Comparison of ENCODE assay signal across 10 cellular contexts in the genomic region with DNA sequence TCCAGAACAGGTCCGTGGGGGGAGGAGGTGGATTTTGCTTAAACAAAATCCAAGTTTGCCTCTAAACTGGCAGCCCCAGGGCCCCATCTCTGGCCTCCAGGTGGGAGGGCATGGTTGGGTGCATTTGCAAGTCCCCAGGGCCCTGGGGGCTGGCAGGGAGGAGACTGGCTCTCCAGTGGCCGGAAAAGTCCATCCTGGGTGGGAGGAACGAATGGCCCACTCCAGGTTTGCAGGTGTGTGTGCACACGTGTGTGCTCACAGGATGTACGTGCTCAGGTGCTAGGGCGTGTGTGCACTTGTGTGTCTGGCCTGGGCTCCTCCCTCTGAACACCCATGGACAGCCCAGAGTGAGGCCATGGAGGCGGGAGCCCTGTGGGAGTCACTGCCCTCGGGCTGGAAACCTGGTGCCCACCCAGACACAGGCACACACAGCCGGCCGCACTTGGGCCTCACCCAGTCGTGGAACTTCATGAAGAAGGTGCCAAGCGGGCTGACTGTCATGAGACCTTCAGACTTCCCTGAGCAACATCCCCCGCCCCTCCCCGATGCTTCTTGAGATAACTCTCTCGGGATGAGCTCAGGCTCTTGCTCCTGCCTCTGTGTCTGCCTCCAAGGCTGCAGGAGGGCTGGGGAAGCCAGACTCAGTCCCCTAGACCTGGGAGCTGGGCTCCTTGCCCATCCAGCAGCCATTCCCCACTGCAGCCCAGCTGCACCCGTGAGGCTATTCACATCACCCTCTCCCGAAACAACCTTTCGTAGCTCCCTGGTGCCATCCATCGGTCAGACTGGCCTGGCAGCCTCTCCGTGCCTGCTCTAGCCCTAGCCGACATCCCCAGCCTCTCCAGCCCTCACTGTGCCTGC. TPM values are rescaled to one million over a fixed set of nuclear protein-coding genes. Genes with fewer than 3 reads are reported as not detected.
A peak's percentile ranks its signal among the peaks of the same experiment; 100 is the strongest.
DNase-seq lines count a peak whose midpoint lies in the region; ATAC-seq and TF ChIP-seq lines count a peak whose summit lies in the region.
"Had no signal": no experiment of that assay in that cellular context is flagged by ENCODE, and none has a peak within 500 bp of the region (broad histone marks: within the 10 kb centered on the region; RNA-seq: fewer than 3 reads in every experiment).

No MANE protein-coding gene starts in this region.

- H3K4me1 ChIP-seq in colonic mucosa, result peaks cover 27% of the 10 kb centered on the region

- peak overlapping the region; percentile 42 for H3K4me3 ChIP-seq in AG04449 (ENCODE audit: low read depth, low read length)
- no peak overlapping the region for H3K4me3 ChIP-seq in LNCaP clone FGC (ENCODE audit: low read depth, low read length)
- no peak overlapping the region for H3K4me3 ChIP-seq in colonic mucosa

- H3K4me3 Mint-ChIP-seq in mesothelial cell of epicardium, result peak overlapping the region; percentile 61

- no peaks in the 10 kb centered on the region for H3K9me3 Mint-ChIP-seq in mesothelial cell of epicardium

- ATAC-seq in HG03135 (IDR thresholded peaks at IDR 0.05; ENCODE audit: unreplicated experiment), result no peak
- no peak for ATAC-seq in GM18511 (IDR thresholded peaks at IDR 0.05; ENCODE audit: unreplicated experiment)

- no peaks in the 10 kb centered on the region for H3K36me3 ChIP-seq in colonic mucosa

- DNase-seq in AG04449 (ENCODE audit: low read depth, low spot score), result no peak
- DNase-seq in LNCaP clone FGC (ENCODE audit: low read depth), result no peak
- peak; percentile 60 for DNase-seq in colonic mucosa
- DNase-seq in mesothelial cell of epicardium (ENCODE audit: low spot score in 2 of 2, unreplicated experiment in 2 of 2), result no peak
- no peak for DNase-seq in stimulated activated naive CD4-positive, alpha-beta T cell (lab: John Stamatoyannopoulos, UW)
- no peak for DNase-seq in HuH-7.5 (ENCODE audit: low spot score)
- DNase-seq: GF-D8, T-helper 2 cell had no signal

- intact Hi-C loops in colonic mucosa (cut with DNase I), result no loop called here

- TF ChIP-seq CTCF in AG04449 (IDR thresholded peaks at IDR 0.05; ENCODE audit: insufficient read depth, low read length, missing control alignments) (no peak), LNCaP clone FGC (IDR thresholded peaks at IDR 0.05; ENCODE audit: control insufficient read depth, extremely low read depth, insufficient read depth) (peak; percentile 57), colonic mucosa (IDR thresholded peaks at IDR 0.05) (no peak), mesothelial cell of epicardium (IDR thresholded peaks at IDR 0.05; ENCODE audit: unreplicated experiment) (no peak)

- H3K27me3 Mint-ChIP-seq in mesothelial cell of epicardium (ENCODE audit: low read depth), result no peaks in the 10 kb centered on the region

- peaks cover 15% of the 10 kb centered on the region for H3K27me3 ChIP-seq in colonic mucosa

- H3K36me3 Mint-ChIP-seq in mesothelial cell of epicardium, result no peaks in the 10 kb centered on the region

- peak overlapping the region; percentile 15 to 28 for H3K9ac ChIP-seq in colonic mucosa (ENCODE audit: low read depth in 2 of 2, low read length in 2 of 2)

- H3K27ac ChIP-seq in colonic mucosa, result peak overlapping the region; percentile 1

- CTCF ChIA-PET in AG04449 (lab: Yijun Ruan, JAX), result interaction anchor here (1.2 to 11.8 kb wide), 4 partner anchors 9 to 118 kb away, joined by 4 to 383 read pairs (median 6); no protein-coding TSS in a partner anchor

- H3K4me1 Mint-ChIP-seq in mesothelial cell of epicardium, result peaks cover 18% of the 10 kb centered on the region

- peak overlapping the region; percentile 56 for H3K27ac Mint-ChIP-seq in mesothelial cell of epicardium

- POLR2A ChIA-PET in AG04449 (lab: Yijun Ruan, JAX), result interaction anchor here (1.9 kb wide), 1 partner anchor 34 kb away, joined by 5 read pairs; no protein-coding TSS in a partner anchor

- H3K9me3 ChIP-seq in colonic mucosa, result no peaks in the 10 kb centered on the region

RNA-seq across cellular contexts. Expression of a gene that starts 9.4 kb away (rescaled TPM):
- total RNA-seq in colonic mucosa (10 to 100 TPM in 1 of 2 donors, 1 to 10 TPM in 1; 5.1 to 21.5 TPM), mesothelial cell of epicardium (2.4 to 2.8 TPM (median 2.6 TPM) in 3 replicates)

RNA-seq across cellular contexts. Expression of a gene that starts 16.8 kb away (rescaled TPM):
- 1 to 10 TPM; 3.8 TPM for total RNA-seq in colonic mucosa
- 9.0 to 10.3 TPM (median 10.2 TPM) in 3 replicates for total RNA-seq in mesothelial cell of epicardium

RNA-seq across cellular contexts. Expression of a gene that starts 44.1 kb away (rescaled TPM):
- total RNA-seq in colonic mucosa (1 to 10 TPM in 1 of 2 donors, not detected in 1; 1.2 TPM), mesothelial cell of epicardium (0.58 to 0.78 TPM (median 0.75 TPM) in 3 replicates)

RNA-seq across cellular contexts. Expression of a gene that starts 52.1 kb away (rescaled TPM):
- total RNA-seq in colonic mucosa (10 to 100 TPM in 1 of 2 donors, 1 to 10 TPM in 1; 8.3 to 16.3 TPM), mesothelial cell of epicardium (31.5 to 33.9 TPM (median 32.3 TPM) in 3 replicates)
